In genomic region chr16:86961133-86961720, GRCh38 we compare ENCODE assay signal across 17 cellular contexts.
DNase-seq lines count a peak whose midpoint lies in the region; TF ChIP-seq lines count a peak whose summit lies in the region.
"Had no signal": no experiment of that assay in that cellular context is flagged by ENCODE, and none has a peak within 500 bp of the region (broad histone marks: within the 10 kb centered on the region; RNA-seq: fewer than 3 reads in every experiment).

No MANE protein-coding gene starts in this region.

- no peaks in the 10 kb centered on the region for H3K36me3 Mint-ChIP-seq in MCF 10A (ENCODE audit: insufficient read depth, unreplicated experiment)
- H3K36me3 Mint-ChIP-seq in activated T-helper 2 cell treated with anti-CD3 and anti-CD28 coated beads, Interferon-gamma antibody, Interleukin-2, Interleukin-4, amounts not matched to agents 10 μg/mL and 5 μg/mL and 100 μg/mL, durations not matched to agents 14 hours and 24 hours and 36 hours (ENCODE audit: low read depth): no peaks in the 10 kb centered on the region

- POLR2A ChIA-PET in MCF 10A (lab: Yijun Ruan, JAX): no interaction called here

- H3K27ac Mint-ChIP-seq in MCF 10A (ENCODE audit: low read depth, unreplicated experiment): no peak overlapping the region
- no peak overlapping the region for H3K27ac Mint-ChIP-seq in activated T-helper 2 cell treated with anti-CD3 and anti-CD28 coated beads, Interferon-gamma antibody, Interleukin-2, Interleukin-4, amounts not matched to agents 10 μg/mL and 5 μg/mL and 100 μg/mL, durations not matched to agents 14 hours and 24 hours and 36 hours
- H3K27ac Mint-ChIP-seq: activated CD4-positive, alpha-beta T cell treated with anti-CD3 and anti-CD28 coated beads, Interleukin-2, amount 10 ng/mL, durations not matched to agents 24 days and 14 days; stimulated activated naive CD8-positive, alpha-beta T cell treated with anti-CD3 and anti-CD28 coated beads, Interleukin-15, Interleukin-2, amounts not matched to agents 100 ng/mL and 50 ng/mL, for 24 hours; T-helper 2 cell treated with Interferon-gamma antibody and Interleukin-4, amounts not matched to agents 5 μg/mL and 100 μg/mL, for 36 hours had no signal

- H3K9me3 Mint-ChIP-seq in MCF 10A (ENCODE audit: unreplicated experiment): no peaks in the 10 kb centered on the region
- no peaks in the 10 kb centered on the region for H3K9me3 Mint-ChIP-seq in activated T-helper 2 cell treated with anti-CD3 and anti-CD28 coated beads, Interferon-gamma antibody, Interleukin-2, Interleukin-4, amounts not matched to agents 10 μg/mL and 5 μg/mL and 100 μg/mL, durations not matched to agents 14 hours and 24 hours and 36 hours
- H3K9me3 Mint-ChIP-seq: activated CD4-positive, alpha-beta T cell treated with anti-CD3 and anti-CD28 coated beads, Interleukin-2, amount 10 ng/mL, durations not matched to agents 24 days and 14 days; stimulated activated naive CD8-positive, alpha-beta T cell treated with anti-CD3 and anti-CD28 coated beads, Interleukin-15, Interleukin-2, amounts not matched to agents 100 ng/mL and 50 ng/mL, for 24 hours; T-helper 2 cell treated with Interferon-gamma antibody and Interleukin-4, amounts not matched to agents 5 μg/mL and 100 μg/mL, for 36 hours had no signal

- 48% methylated on average over 20 of the region's 20 CpGs for WGBS in smooth muscle cell (ENCODE audit: low lambda C conversion rate)

- H3K9me3 ChIP-seq in breast epithelium (no peaks in the 10 kb centered on the region), smooth muscle cell (replicated peaks; ENCODE audit: low read depth) (no peaks in the 10 kb centered on the region)
- H3K9me3 ChIP-seq: A549, heart right ventricle had no signal

- in situ Hi-C loops in brain microvascular endothelial cell (cut with HindIII; ENCODE audit: low pct_ligation_motif_present, low sequenced_read_pairs): no loop called here
- in situ Hi-C loops in ACHN (cut with HindIII; ENCODE audit: low pct_ligation_motif_present, low pct_unique_long_range_greater_than_20kb, low sequenced_read_pairs): no loop called here

- TF ChIP-seq POLR2A in breast epithelium (IDR thresholded peaks at IDR 0.05): no peak

- H3K4me1 Mint-ChIP-seq in MCF 10A (ENCODE audit: insufficient read depth, unreplicated experiment): peaks cover 6% of the 10 kb centered on the region
- H3K4me1 Mint-ChIP-seq in activated T-helper 2 cell treated with anti-CD3 and anti-CD28 coated beads, Interferon-gamma antibody, Interleukin-2, Interleukin-4, amounts not matched to agents 10 μg/mL and 5 μg/mL and 100 μg/mL, durations not matched to agents 14 hours and 24 hours and 36 hours (ENCODE audit: low read depth): peaks cover 4% of the 10 kb centered on the region

- H3K27ac ChIP-seq in breast epithelium: no peak overlapping the region
- H3K27ac ChIP-seq in brain microvascular endothelial cell: no peak overlapping the region
- H3K27ac ChIP-seq in smooth muscle cell (ENCODE audit: low read depth): no peak overlapping the region
- H3K27ac ChIP-seq: A549, epithelial cell of prostate, heart right ventricle, parathyroid adenoma had no signal

- no peak overlapping the region for H3K9ac ChIP-seq in smooth muscle cell (ENCODE audit: low read depth)
- H3K9ac ChIP-seq: parathyroid adenoma had no signal

- H3K36me3 ChIP-seq in breast epithelium (no peaks in the 10 kb centered on the region), brain microvascular endothelial cell (replicated peaks) (no peaks in the 10 kb centered on the region), smooth muscle cell (ENCODE audit: low read depth) (no peaks in the 10 kb centered on the region)
- H3K36me3 ChIP-seq: heart right ventricle had no signal

- DNase-seq in breast epithelium (ENCODE audit: low spot score in 2 of 2) (no peak), MCF 10A (ENCODE audit: unreplicated experiment) (no peak), brain microvascular endothelial cell (peak; percentile 27), left kidney (ENCODE audit: low read depth, low spot score) (peak; percentile 90), smooth muscle cell (lab: John Stamatoyannopoulos, UW; ENCODE audit: unreplicated experiment) (no peak), NCI-H2107 (lab: John Stamatoyannopoulos, UW) (no peak), ACHN (no peak)
- no peak for DNase-seq in activated T-helper 2 cell treated with anti-CD3 and anti-CD28 coated beads, Interferon-gamma antibody, Interleukin-2, Interleukin-4, amounts not matched to agents 10 μg/mL and 5 μg/mL and 100 μg/mL, durations not matched to agents 14 hours and 24 hours and 36 hours (ENCODE audit: low spot score)
- DNase-seq: activated CD4-positive, alpha-beta T cell treated with anti-CD3 and anti-CD28 coated beads, Interleukin-2, amount 10 ng/mL, durations not matched to agents 24 days and 14 days; GDM1; heart right ventricle; MV-4-11 had no signal

- H3K4me3 ChIP-seq in breast epithelium (peak overlapping the region in 2 of 3 donors; percentile 0 to 33), brain microvascular endothelial cell (ENCODE audit: low read depth, low read length) (no peak overlapping the region), smooth muscle cell (no peak overlapping the region)
- H3K4me3 ChIP-seq: A549, heart right ventricle had no signal

- CTCF ChIA-PET in MCF 10A (lab: Yijun Ruan, JAX): no interaction called here

- H3K79me2 ChIP-seq in smooth muscle cell (ENCODE audit: low read depth): no peaks in the 10 kb centered on the region
- H3K79me2 ChIP-seq: parathyroid adenoma had no signal

- peak overlapping the region; percentile 28 for H3K4me2 ChIP-seq in smooth muscle cell
- H3K4me2 ChIP-seq: A549 had no signal

- peaks cover 32% of the 10 kb centered on the region for H3K27me3 Mint-ChIP-seq in MCF 10A (ENCODE audit: insufficient read depth, unreplicated experiment)
- H3K27me3 Mint-ChIP-seq in activated T-helper 2 cell treated with anti-CD3 and anti-CD28 coated beads, Interferon-gamma antibody, Interleukin-2, Interleukin-4, amounts not matched to agents 10 μg/mL and 5 μg/mL and 100 μg/mL, durations not matched to agents 14 hours and 24 hours and 36 hours (ENCODE audit: low read depth): peaks cover 5% of the 10 kb centered on the region

- H3F3A ChIP-seq in smooth muscle cell (ENCODE audit: low read depth): no peaks in the 10 kb centered on the region

- no peak overlapping the region for H2AFZ ChIP-seq in smooth muscle cell (ENCODE audit: low read depth)
- H2AFZ ChIP-seq: parathyroid adenoma had no signal

- H3K4me1 ChIP-seq in breast epithelium (no peaks in the 10 kb centered on the region), smooth muscle cell (ENCODE audit: low read depth) (peaks cover 9% of the 10 kb centered on the region)
- H3K4me1 ChIP-seq: A549, parathyroid adenoma had no signal

- H3K4me3 Mint-ChIP-seq in MCF 10A (ENCODE audit: unreplicated experiment): no peak overlapping the region
- H3K4me3 Mint-ChIP-seq in activated T-helper 2 cell treated with anti-CD3 and anti-CD28 coated beads, Interferon-gamma antibody, Interleukin-2, Interleukin-4, amounts not matched to agents 10 μg/mL and 5 μg/mL and 100 μg/mL, durations not matched to agents 14 hours and 24 hours and 36 hours (ENCODE audit: low read depth): no peak overlapping the region
- H3K4me3 Mint-ChIP-seq: activated CD4-positive, alpha-beta T cell treated with anti-CD3 and anti-CD28 coated beads, Interleukin-2, amount 10 ng/mL, durations not matched to agents 24 days and 14 days; stimulated activated naive CD8-positive, alpha-beta T cell treated with anti-CD3 and anti-CD28 coated beads, Interleukin-15, Interleukin-2, amounts not matched to agents 100 ng/mL and 50 ng/mL, for 24 hours; T-helper 2 cell treated with Interferon-gamma antibody and Interleukin-4, amounts not matched to agents 5 μg/mL and 100 μg/mL, for 36 hours had no signal

- no peaks in the 10 kb centered on the region for H4K20me1 ChIP-seq in smooth muscle cell (ENCODE audit: low read depth)

- H3K27me3 ChIP-seq in breast epithelium (peaks cover 0 to 21% of the 10 kb centered on the region in 2 donors), brain microvascular endothelial cell (replicated peaks) (no peaks in the 10 kb centered on the region), smooth muscle cell (ENCODE audit: low read depth) (no peaks in the 10 kb centered on the region)

- no TSS peak for BruUV-seq in MCF 10A (replicated peaks; lab: Mats Ljungman, UMichigan)

- TF ChIP-seq CTCF in breast epithelium (IDR thresholded peaks at IDR 0.05) (no peak), MCF 10A (IDR thresholded peaks at IDR 0.05; ENCODE audit: unreplicated experiment) (no peak), brain microvascular endothelial cell (IDR thresholded peaks at IDR 0.05; ENCODE audit: low read depth, low read length, missing control alignments) (no peak), smooth muscle cell (IDR thresholded peaks at IDR 0.05; ENCODE audit: borderline replicate concordance, insufficient read depth, poor library complexity, severe bottlenecking) (no peak)

- intact Hi-C loops in breast epithelium (cut with DNase I; ENCODE audit: low total_unique reads) (no loop called here), MCF 10A (cut with micrococcal nuclease) (no loop called here)
- intact Hi-C loops in activated T-helper 2 cell treated with anti-CD3 and anti-CD28 coated beads, Interferon-gamma antibody, Interleukin-2, Interleukin-4, amounts not matched to agents 10 μg/mL and 5 μg/mL and 100 μg/mL, durations not matched to agents 14 hours and 24 hours and 36 hours (cut with micrococcal nuclease): no loop called here

Comparison
In these comparisons a context has a peak if more than half of its experiments do, and no peak if none do; other contexts are left out.
1. DNase-seq: peak in brain microvascular endothelial cell (single experiment) and left kidney (single experiment); none in breast epithelium (0 of 2), MCF 10A (single experiment), smooth muscle cell (single experiment), activated T-helper 2 cell treated with anti-CD3 and anti-CD28 coated beads, Interferon-gamma antibody, Interleukin-2, Interleukin-4, amounts not matched to agents 10 μg/mL and 5 μg/mL and 100 μg/mL, durations not matched to agents 14 hours and 24 hours and 36 hours (single experiment), NCI-H2107 (single experiment) and ACHN (single experiment).
2. H3K4me3 ChIP-seq: peak in breast epithelium (2 of 3); none in brain microvascular endothelial cell (single experiment) and smooth muscle cell (single experiment).